In genomic region chr18:58044370-58045264, GRCh38 we compare ENCODE assay signal across 8 cellular contexts. TPM values are rescaled to one million over a fixed set of nuclear protein-coding genes. Genes with fewer than 3 reads are reported as not detected.
DNase-seq lines count a peak whose midpoint lies in the region; ATAC-seq and TF ChIP-seq lines count a peak whose summit lies in the region.

No MANE protein-coding gene starts in this region.

- H2AFZ ChIP-seq in OCI-LY1 (ENCODE audit: low read length): no peak overlapping the region

- H3K27ac ChIP-seq in OCI-LY1 (ENCODE audit: low read depth, low read length, poor library complexity, severe bottlenecking) (no peak overlapping the region), uterus (peak overlapping the region; percentile 83 to 84)

- no peaks in the 10 kb centered on the region for H3K79me2 ChIP-seq in OCI-LY1 (ENCODE audit: insufficient read depth, low read length)

- peak overlapping the region; percentile 48; the same call in 1 of the 2 replicates for H3K9ac ChIP-seq in OCI-LY1 (ENCODE audit: low read length)

- ATAC-seq in GM19023 (IDR thresholded peaks at IDR 0.05; ENCODE audit: unreplicated experiment) (peak; percentile 32), HG03108 (IDR thresholded peaks at IDR 0.05; ENCODE audit: unreplicated experiment) (peak; percentile 44), omental fat pad (ENCODE audit: low FRiP score) (peak; percentile 38)

- peak overlapping the region; percentile 70 for H3K4me2 ChIP-seq in OCI-LY1 (ENCODE audit: low read length)

- intact Hi-C loops in uterus (cut with DNase I; ENCODE audit: low total_unique reads): no loop called here

- no peaks in the 10 kb centered on the region for H3F3A ChIP-seq in OCI-LY1 (ENCODE audit: insufficient read depth, low read length)

- DNase-seq in BE2C (peak; percentile 44), foreskin melanocyte (peak; percentile 30), omental fat pad (ENCODE audit: low spot score) (peak; percentile 27), uterus (peak; percentile 29 to 39)
- DNase-seq in activated effector memory CD4-positive, alpha-beta T cell treated with anti-CD3 and anti-CD28 coated beads, Interleukin-2, amount 50 U/mL, for 16 hours: peak; percentile 80

- H3K27me3 ChIP-seq in BE2C (no peaks in the 10 kb centered on the region), OCI-LY1 (ENCODE audit: insufficient read depth, low read length) (no peaks in the 10 kb centered on the region; the same call in 1 of the 2 replicates), uterus (no peaks in the 10 kb centered on the region)

- no peaks in the 10 kb centered on the region for H3K36me3 ChIP-seq in BE2C
- H3K36me3 ChIP-seq in OCI-LY1 (ENCODE audit: insufficient read depth, low read length): no peaks in the 10 kb centered on the region
- H3K36me3 ChIP-seq in uterus: no peaks in the 10 kb centered on the region

- TF ChIP-seq CTCF in BE2C (IDR thresholded peaks at IDR 0.05; ENCODE audit: low read depth, low read length) (no peak), OCI-LY1 (IDR thresholded peaks at IDR 0.05; ENCODE audit: low read length) (no peak), omental fat pad (IDR thresholded peaks at IDR 0.05) (no peak), uterus (IDR thresholded peaks at IDR 0.05) (peak in 1 of 4 experiments; percentile 14)

- H3K4me1 ChIP-seq in BE2C (no peaks in the 10 kb centered on the region), OCI-LY1 (ENCODE audit: insufficient read depth, low read length, severe bottlenecking) (peaks cover 19% of the 10 kb centered on the region), uterus (no peaks in the 10 kb centered on the region)

- no peak for TF ChIP-seq POLR2A in uterus (IDR thresholded peaks at IDR 0.05)

- H3K9me3 ChIP-seq in BE2C (no peaks in the 10 kb centered on the region), OCI-LY1 (ENCODE audit: low read length) (no peaks in the 10 kb centered on the region), uterus (no peaks in the 10 kb centered on the region)

- H3K4me3 ChIP-seq in BE2C (ENCODE audit: low read depth, low read length): peak overlapping the region; percentile 74
- H3K4me3 ChIP-seq in OCI-LY1 (ENCODE audit: low read depth, low read length, poor library complexity, severe bottlenecking): peak overlapping the region; percentile 75
- H3K4me3 ChIP-seq in uterus: peak overlapping the region; percentile 43 to 76

- H3K9me2 ChIP-seq in OCI-LY1 (ENCODE audit: low read depth, low read length): no peaks in the 10 kb centered on the region

- H4K20me1 ChIP-seq in OCI-LY1 (ENCODE audit: insufficient read depth, low read length): no peaks in the 10 kb centered on the region

RNA-seq across cellular contexts. Expression of gene NEDD4L, which starts 0.6 kb away (rescaled TPM):
- 7.0 TPM for polyA plus RNA-seq in BE2C (2012; ENCODE audit: insufficient read depth, insufficient read length, low read depth)
- total RNA-seq in omental fat pad: 10 to 100 TPM; 16.2 to 63.0 (median 30.4) TPM
- 10 to 100 TPM in 3 of 4 donors, 1 to 10 TPM in 1; 6.2 to 45.9 (median 32.3) TPM for total RNA-seq in uterus

Comparison
In these comparisons a context has a peak if more than half of its experiments do, and no peak if none do; other contexts are left out.
1. DNase-seq: peak in every context shown above with its lines; median percentile 80 in activated effector memory CD4-positive, alpha-beta T cell treated with anti-CD3 and anti-CD28 coated beads, Interleukin-2, amount 50 U/mL, for 16 hours; 44 in BE2C; 34 in uterus; 30 in foreskin melanocyte; 27 in omental fat pad.